ENCODE assay signal across 9 cellular contexts in genomic region chr19:38657633-38658222, GRCh38. TPM values are rescaled to one million over a fixed set of nuclear protein-coding genes. Genes with fewer than 3 reads are reported as not detected.
DNase-seq lines count a peak whose midpoint lies in the region; ATAC-seq and TF ChIP-seq lines count a peak whose summit lies in the region.
"Had no signal": no experiment of that assay in that cellular context is flagged by ENCODE, and none has a peak within 500 bp of the region (broad histone marks: within the 10 kb centered on the region; RNA-seq: fewer than 3 reads in every experiment).

No MANE protein-coding gene starts in this region.

- H3K4me3 ChIP-seq in HUES6 (ENCODE audit: low read depth, low read length) (no peak overlapping the region), lower lobe of right lung (no peak overlapping the region), upper lobe of right lung (no peak overlapping the region)

- H3K27me3 ChIP-seq in HUES6 (ENCODE audit: control insufficient read depth, insufficient read depth, low read length) (no peaks in the 10 kb centered on the region), lower lobe of right lung (ENCODE audit: low read depth) (no peaks in the 10 kb centered on the region), upper lobe of right lung (no peaks in the 10 kb centered on the region)

- peak; percentile 25 to 33 for ATAC-seq in lower lobe of right lung
- no peak for ATAC-seq in upper lobe of right lung
- ATAC-seq in left lobe of liver, result no peak
- ATAC-seq in GM18909 (IDR thresholded peaks at IDR 0.05; ENCODE audit: poor library complexity, unreplicated experiment), result no peak

- no peaks in the 10 kb centered on the region for H3K9me3 ChIP-seq in HUES6 (ENCODE audit: control insufficient read depth, insufficient read depth, low read depth, low read length)
- no peaks in the 10 kb centered on the region for H3K9me3 ChIP-seq in lower lobe of right lung
- no peaks in the 10 kb centered on the region for H3K9me3 ChIP-seq in upper lobe of right lung

- DNase-seq in ACHN, result peak; percentile 89
- no peak for DNase-seq in lower lobe of right lung
- no peak for DNase-seq in upper lobe of right lung
- no peak for DNase-seq in anterior cingulate cortex (lab: John Stamatoyannopoulos, UW)
- DNase-seq in left lobe of liver (ENCODE audit: low spot score), result no peak

- peak overlapping the region in 4 of 5 experiments; percentile 37 to 53 (median 46) for H3K4me3 Mint-ChIP-seq in brain

- intact Hi-C loops in lower lobe of right lung (cut with DNase I), result no loop called here
- intact Hi-C loops in upper lobe of right lung (cut with DNase I), result loop anchor here (10.0 kb wide), 1 partner anchor 47 kb away; no protein-coding TSS in a partner anchor

- peak overlapping the region; percentile 41 to 96 (median 92) for H3K27ac Mint-ChIP-seq in brain

- no peaks in the 10 kb centered on the region for H3K9me3 Mint-ChIP-seq in brain

- H3K36me3 ChIP-seq in HUES6 (ENCODE audit: control insufficient read depth, insufficient read depth, low read length) (peaks cover 29% of the 10 kb centered on the region), lower lobe of right lung (peaks cover 11% of the 10 kb centered on the region), upper lobe of right lung (peaks cover 14% of the 10 kb centered on the region)

- H3K4me1 ChIP-seq in HUES6 (ENCODE audit: control insufficient read depth, insufficient read depth, low read length) (peaks cover 87% of the 10 kb centered on the region), lower lobe of right lung (peaks cover 100% of the 10 kb centered on the region), upper lobe of right lung (peaks cover 100% of the 10 kb centered on the region)

- peaks cover 28% of the 10 kb centered on the region for H3K36me3 Mint-ChIP-seq in brain

- H3K27ac ChIP-seq in HUES6 (ENCODE audit: low read depth, low read length) (peak overlapping the region; percentile 87), lower lobe of right lung (peak overlapping the region; percentile 85), upper lobe of right lung (peak overlapping the region; percentile 90)

- H3K9ac ChIP-seq in HUES6 (ENCODE audit: low read length), result peak overlapping the region; percentile 34

- TF ChIP-seq CTCF in brain (conservative IDR thresholded peaks at IDR 0.05) (no peak), lower lobe of right lung (IDR thresholded peaks at IDR 0.05) (no peak), upper lobe of right lung (IDR thresholded peaks at IDR 0.05) (no peak)

- H3K27me3 Mint-ChIP-seq in brain, result no peaks in the 10 kb centered on the region

- in situ Hi-C loops in ACHN (cut with HindIII; ENCODE audit: low pct_ligation_motif_present, low pct_unique_long_range_greater_than_20kb, low sequenced_read_pairs), result no loop called here

- peaks cover 95% of the 10 kb centered on the region for H3K4me1 Mint-ChIP-seq in brain

RNA-seq across cellular contexts. Expression of gene ACTN4, which starts 10.3 kb away (rescaled TPM):
- polyA plus RNA-seq in brain (ENCODE audit: insufficient read depth, low read depth, low replicate concordance), result 379 TPM
- 454 TPM for total RNA-seq in lower lobe of right lung
- 565 TPM for total RNA-seq in upper lobe of right lung
- 156 TPM for total RNA-seq in left lobe of liver

RNA-seq across cellular contexts. Expression of gene EIF3K, which starts 38.7 kb away (rescaled TPM):
- 367 TPM for polyA plus RNA-seq in brain (ENCODE audit: insufficient read depth, low read depth, low replicate concordance)
- total RNA-seq in lower lobe of right lung (229 TPM), upper lobe of right lung (215 TPM), left lobe of liver (106 TPM)

RNA-seq across cellular contexts. Expression of gene MAP4K1, which starts 40.0 kb away (rescaled TPM):
- 1.4 TPM for polyA plus RNA-seq in brain (ENCODE audit: insufficient read depth, low read depth, low replicate concordance)
- total RNA-seq in lower lobe of right lung (11.4 TPM), upper lobe of right lung (12.1 TPM), left lobe of liver (3.5 TPM)
- total RNA-seq: lung microvascular endothelial cell had no signal

Comparison
In these comparisons a context has a peak if more than half of its experiments do, and no peak if none do; other contexts are left out.
1. ATAC-seq: peak in lower lobe of right lung (2 of 2); none in upper lobe of right lung (single experiment), left lobe of liver (single experiment) and GM18909 (single experiment).
2. Peak in every context shown above with its lines, with median percentiles within 50 percentile points of each other: H3K27ac ChIP-seq.